Comparison of ENCODE assay signal across 8 cellular contexts in the genomic region with DNA sequence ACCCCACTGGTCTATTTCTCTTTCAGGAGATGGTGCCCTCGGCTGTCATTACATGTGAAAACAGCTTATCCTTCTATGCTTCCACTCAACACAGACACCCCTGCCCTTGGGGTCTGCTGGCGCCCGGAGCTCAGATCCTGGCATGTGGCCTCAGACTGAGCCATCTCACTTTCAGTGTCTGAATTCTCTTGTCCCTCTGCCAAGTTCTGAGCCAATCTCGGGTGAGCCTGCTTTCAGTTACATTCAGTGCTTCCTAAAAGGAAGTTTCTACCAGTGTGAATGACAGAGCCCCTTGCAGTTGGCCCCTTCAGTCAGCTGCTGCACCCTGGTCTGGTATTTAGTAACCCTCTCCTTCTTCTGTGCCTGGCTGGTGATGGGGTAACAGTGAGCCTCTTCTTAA.
DNase-seq lines count a peak whose midpoint lies in the region; ATAC-seq and TF ChIP-seq lines count a peak whose summit lies in the region.

No MANE protein-coding gene starts in this region.

- H3K27me3 ChIP-seq in GM23338 (ENCODE audit: insufficient read depth) (no peaks in the 10 kb centered on the region), gastrocnemius medialis (no peaks in the 10 kb centered on the region)

- H2AFZ ChIP-seq in GM23338: no peak overlapping the region

- no peaks in the 10 kb centered on the region for H3K79me2 ChIP-seq in GM23338 (replicated peaks; ENCODE audit: insufficient read depth)

- H3K27ac Mint-ChIP-seq in GM23338 (peak overlapping the region; percentile 81), T-cell (no peak overlapping the region)

- no peaks in the 10 kb centered on the region; the same call in 1 of the 2 replicates for H3K9me2 ChIP-seq in GM23338 (ENCODE audit: insufficient read depth)

- H3K27me3 Mint-ChIP-seq in GM23338 (ENCODE audit: insufficient read depth, low read depth, poor library complexity) (peaks cover 2% of the 10 kb centered on the region), T-cell (peaks cover 5 to 13% of the 10 kb centered on the region in 2 donors)

- H3K4me1 ChIP-seq in GM23338 (ENCODE audit: insufficient read depth) (peaks cover 57% of the 10 kb centered on the region), gastrocnemius medialis (peaks cover 9% of the 10 kb centered on the region in 2 donors)

- no peaks in the 10 kb centered on the region for H3K9me3 ChIP-seq in gastrocnemius medialis

- no peaks in the 10 kb centered on the region for H3K9me3 Mint-ChIP-seq in GM23338
- H3K9me3 Mint-ChIP-seq in T-cell: no peaks in the 10 kb centered on the region

- H3K4me3 ChIP-seq in GM23338 (peak overlapping the region; percentile 7; the same call in 1 of the 2 replicates), foreskin fibroblast (ENCODE audit: low read depth in 1 of 2, low read length in 2 of 2) (peak overlapping the region; percentile 16 to 34), gastrocnemius medialis (peak overlapping the region in 2 of 4 donors; percentile 14 to 29)

- no peaks in the 10 kb centered on the region for H3K36me3 ChIP-seq in GM23338 (ENCODE audit: insufficient read depth)
- H3K36me3 ChIP-seq in gastrocnemius medialis: no peaks in the 10 kb centered on the region

- TF ChIP-seq POLR2A in gastrocnemius medialis (IDR thresholded peaks at IDR 0.05): no peak

- no peaks in the 10 kb centered on the region for H4K20me1 ChIP-seq in GM23338 (replicated peaks; ENCODE audit: insufficient read depth)

- in situ Hi-C loops in gastrocnemius medialis (cut with MboI; ENCODE audit: low sequenced_read_pairs in 4 of 4): loop anchor here in 1 of 4 donors (25.0 kb wide), 1 partner anchor 470 kb away; a partner anchor contains a TSS

- ATAC-seq in GM23338 (peak; percentile 50), gastrocnemius medialis (peak; percentile 72 to 94), T-cell (replicated peaks in 1 of 4) (no peak), GM21619 (IDR thresholded peaks at IDR 0.05; ENCODE audit: unreplicated experiment) (no peak)

- DNase-seq in GM23338 (ENCODE audit: low spot score): peak; percentile 34
- peak; percentile 78 for DNase-seq in RPMI8226
- DNase-seq in foreskin fibroblast: peak; percentile 63 to 84
- peak; percentile 14 to 63 for DNase-seq in gastrocnemius medialis
- DNase-seq in T-cell: no peak
- no peak for DNase-seq in NCI-H2196 (lab: John Stamatoyannopoulos, UW; ENCODE audit: unreplicated experiment)
- DNase-seq in effector CD4-positive, alpha-beta T cell: no peak

- intact Hi-C loops in gastrocnemius medialis (cut with DNase I; ENCODE audit: low total_unique reads): no loop called here

- H3K4me2 ChIP-seq in GM23338: peak overlapping the region; percentile 50

- 0 out of 2 replicates have a peak, but pooled peaks cover 2% of the 10 kb centered on the region for H3F3A ChIP-seq in GM23338 (replicated peaks; ENCODE audit: low read depth)

- H3K4me1 Mint-ChIP-seq in GM23338 (peaks cover 47% of the 10 kb centered on the region), T-cell (no peaks in the 10 kb centered on the region)

- POLR2A ChIA-PET in T-cell (lab: Charles Lee): no interaction called here

- H3K36me3 Mint-ChIP-seq in GM23338 (ENCODE audit: low read depth) (no peaks in the 10 kb centered on the region), T-cell (no peaks in the 10 kb centered on the region)

- H3K4me3 Mint-ChIP-seq in GM23338 (peak overlapping the region; percentile 14; the same call in 2 of the 3 replicates), T-cell (no peak overlapping the region)

- CTCF ChIA-PET in T-cell (lab: Charles Lee): no interaction called here

- H3K27ac ChIP-seq in GM23338 (ENCODE audit: low read depth) (peak overlapping the region; percentile 77), gastrocnemius medialis (peak overlapping the region; percentile 32 to 58 (median 56))

- TF ChIP-seq CTCF in GM23338 (conservative IDR thresholded peaks at IDR 0.05; ENCODE audit: low read depth in 2 of 2): no peak
- no peak for TF ChIP-seq CTCF in foreskin fibroblast (IDR thresholded peaks at IDR 0.05; ENCODE audit: low read depth, low read length)
- no peak for TF ChIP-seq CTCF in gastrocnemius medialis (IDR thresholded peaks at IDR 0.05 in 4 of 5, conservative IDR thresholded peaks at IDR 0.05 in 1 of 5)

TF ChIP-seq in GM23338, 12 proteins besides CTCF, POLR2A, EP300 and RAD21 (continues in another document):
- no peak for TF ChIP-seq CREB1 (CRISPR knock-in tag; IDR thresholded peaks at IDR 0.05; ENCODE audit: low read depth)
- no peak for TF ChIP-seq POLR2AphosphoS5 (IDR thresholded peaks at IDR 0.05; ENCODE audit: low read depth)
- TF ChIP-seq, protein P1, sequence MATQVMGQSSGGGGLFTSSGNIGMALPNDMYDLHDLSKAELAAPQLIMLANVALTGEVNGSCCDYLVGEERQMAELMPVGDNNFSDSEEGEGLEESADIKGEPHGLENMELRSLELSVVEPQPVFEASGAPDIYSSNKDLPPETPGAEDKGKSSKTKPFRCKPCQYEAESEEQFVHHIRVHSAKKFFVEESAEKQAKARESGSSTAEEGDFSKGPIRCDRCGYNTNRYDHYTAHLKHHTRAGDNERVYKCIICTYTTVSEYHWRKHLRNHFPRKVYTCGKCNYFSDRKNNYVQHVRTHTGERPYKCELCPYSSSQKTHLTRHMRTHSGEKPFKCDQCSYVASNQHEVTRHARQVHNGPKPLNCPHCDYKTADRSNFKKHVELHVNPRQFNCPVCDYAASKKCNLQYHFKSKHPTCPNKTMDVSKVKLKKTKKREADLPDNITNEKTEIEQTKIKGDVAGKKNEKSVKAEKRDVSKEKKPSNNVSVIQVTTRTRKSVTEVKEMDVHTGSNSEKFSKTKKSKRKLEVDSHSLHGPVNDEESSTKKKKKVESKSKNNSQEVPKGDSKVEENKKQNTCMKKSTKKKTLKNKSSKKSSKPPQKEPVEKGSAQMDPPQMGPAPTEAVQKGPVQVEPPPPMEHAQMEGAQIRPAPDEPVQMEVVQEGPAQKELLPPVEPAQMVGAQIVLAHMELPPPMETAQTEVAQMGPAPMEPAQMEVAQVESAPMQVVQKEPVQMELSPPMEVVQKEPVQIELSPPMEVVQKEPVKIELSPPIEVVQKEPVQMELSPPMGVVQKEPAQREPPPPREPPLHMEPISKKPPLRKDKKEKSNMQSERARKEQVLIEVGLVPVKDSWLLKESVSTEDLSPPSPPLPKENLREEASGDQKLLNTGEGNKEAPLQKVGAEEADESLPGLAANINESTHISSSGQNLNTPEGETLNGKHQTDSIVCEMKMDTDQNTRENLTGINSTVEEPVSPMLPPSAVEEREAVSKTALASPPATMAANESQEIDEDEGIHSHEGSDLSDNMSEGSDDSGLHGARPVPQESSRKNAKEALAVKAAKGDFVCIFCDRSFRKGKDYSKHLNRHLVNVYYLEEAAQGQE (IDR thresholded peaks at IDR 0.05; ENCODE audit: unreplicated experiment): no peak
- no peak for TF ChIP-seq STAT1 (IDR thresholded peaks at IDR 0.05; ENCODE audit: unreplicated experiment)
- no peak for TF ChIP-seq EZH2 (IDR thresholded peaks at IDR 0.05; ENCODE audit: low read depth, unreplicated experiment)
- no peak for TF ChIP-seq ZNF331 (CRISPR knock-in tag; IDR thresholded peaks at IDR 0.05; ENCODE audit: low read depth)

Comparison
In these comparisons a context has a peak if more than half of its experiments do, and no peak if none do; other contexts are left out.
1. ATAC-seq: peak in GM23338 (single experiment) and gastrocnemius medialis (2 of 2); none in T-cell (0 of 4) and GM21619 (single experiment).
2. DNase-seq: peak in GM23338 (single experiment), RPMI8226 (single experiment), foreskin fibroblast (2 of 2) and gastrocnemius medialis (2 of 2); none in T-cell (0 of 34), NCI-H2196 (single experiment) and effector CD4-positive, alpha-beta T cell (single experiment).